Comparison of ENCODE assay signal across 11 cellular contexts in genomic region chr1:76494807-76495206, GRCh38.
A peak's percentile ranks its signal among the peaks of the same experiment; 100 is the strongest.
DNase-seq lines count a peak whose midpoint lies in the region; ATAC-seq and TF ChIP-seq lines count a peak whose summit lies in the region.
"Had no signal": no experiment of that assay in that cellular context is flagged by ENCODE, and none has a peak within 500 bp of the region (broad histone marks: within the 10 kb centered on the region; RNA-seq: fewer than 3 reads in every experiment).

No MANE protein-coding gene starts in this region.

- no peaks in the 10 kb centered on the region for H3K4me1 ChIP-seq in esophagus muscularis mucosa
- H3K4me1 ChIP-seq in CD4-positive, alpha-beta memory T cell (ENCODE audit: insufficient read depth, low read length), result no peaks in the 10 kb centered on the region

- no peaks in the 10 kb centered on the region for H3K9me3 Mint-ChIP-seq in activated T-helper 17 cell treated with anti-CD3 and anti-CD28 coated beads, Interleukin-2, amount 50 U/mL, for 72 hours
- peaks cover 0 to 1% (median 0%) of the 10 kb centered on the region in 8 donors for H3K9me3 Mint-ChIP-seq in CD4-positive, alpha-beta memory T cell

- TF ChIP-seq CTCF in GM10248 (IDR thresholded peaks at IDR 0.05; ENCODE audit: control extremely low read depth, extremely low read depth, low read depth, missing control alignments) (no peak), esophagus muscularis mucosa (IDR thresholded peaks at IDR 0.05) (no peak)

- no peak for TF ChIP-seq EP300 in esophagus muscularis mucosa (IDR thresholded peaks at IDR 0.05)

- POLR2A ChIA-PET in GM10248 (lab: Yijun Ruan, JAX), result no interaction called here
- POLR2A ChIA-PET in CD4-positive, alpha-beta memory T cell (lab: Charles Lee; ENCODE audit: partially characterized antibody), result no interaction called here

- H3K4me1 Mint-ChIP-seq in activated T-helper 17 cell treated with anti-CD3 and anti-CD28 coated beads, Interleukin-2, amount 50 U/mL, for 72 hours, result no peaks in the 10 kb centered on the region
- H3K4me1 Mint-ChIP-seq in CD4-positive, alpha-beta memory T cell, result peaks cover 0 to 5% (median 0%) of the 10 kb centered on the region in 4 donors

- H3K4me3 ChIP-seq in esophagus muscularis mucosa, result no peak overlapping the region
- no peak overlapping the region for H3K4me3 ChIP-seq in CD4-positive, alpha-beta memory T cell (ENCODE audit: low read length in 2 of 2)

- CTCF ChIA-PET in GM10248 (lab: Yijun Ruan, JAX), result interaction anchor here (1.0 kb wide), 1 partner anchor 15 kb away, joined by 3 read pairs; no protein-coding TSS in a partner anchor
- CTCF ChIA-PET in CD4-positive, alpha-beta memory T cell (lab: Charles Lee; ENCODE audit: partially characterized antibody), result no interaction called here

- no peak overlapping the region for H3K27ac ChIP-seq in esophagus muscularis mucosa (replicated peaks in 1 of 4)
- H3K27ac ChIP-seq in CD4-positive, alpha-beta memory T cell (ENCODE audit: low read depth, low read length), result no peak overlapping the region

- TF ChIP-seq POLR2A in esophagus muscularis mucosa (IDR thresholded peaks at IDR 0.05; ENCODE audit: low read depth), result no peak

- H3K27me3 Mint-ChIP-seq in activated T-helper 17 cell treated with anti-CD3 and anti-CD28 coated beads, Interleukin-2, amount 50 U/mL, for 72 hours, result no peaks in the 10 kb centered on the region
- no peaks in the 10 kb centered on the region for H3K27me3 Mint-ChIP-seq in CD4-positive, alpha-beta memory T cell

- DNase-seq in GM10248 (ENCODE audit: extremely low spot score), result peak; percentile 6
- DNase-seq in head of caudate nucleus, result no peak
- DNase-seq in esophagus muscularis mucosa (ENCODE audit: extremely low spot score), result no peak
- no peak for DNase-seq in CD4-positive, alpha-beta memory T cell
- DNase-seq in NCI-H1436 treated with DMSO at 0.1 percent for 48 hours (lab: John Stamatoyannopoulos, UW), result no peak
- DNase-seq: activated CD8-positive, alpha-beta memory T cell treated with anti-CD3 and anti-CD28 coated beads for 24 hours; Calu3; NCI-H774 had no signal

- ATAC-seq in GM19025 (IDR thresholded peaks at IDR 0.05; ENCODE audit: low read depth, unreplicated experiment) (peak; percentile 89), HG02943 (IDR thresholded peaks at IDR 0.05; ENCODE audit: low read depth, unreplicated experiment) (peak; percentile 71)
- ATAC-seq in activated T-helper 17 cell treated with anti-CD3 and anti-CD28 coated beads, Interleukin-2, amount 50 U/mL, for 72 hours (replicated peaks), result peak; percentile 92

- H3K27ac Mint-ChIP-seq in activated T-helper 17 cell treated with anti-CD3 and anti-CD28 coated beads, Interleukin-2, amount 50 U/mL, for 72 hours, result no peak overlapping the region
- H3K27ac Mint-ChIP-seq in CD4-positive, alpha-beta memory T cell, result no peak overlapping the region

- H3K36me3 Mint-ChIP-seq in activated T-helper 17 cell treated with anti-CD3 and anti-CD28 coated beads, Interleukin-2, amount 50 U/mL, for 72 hours (ENCODE audit: low read depth), result no peaks in the 10 kb centered on the region
- no peaks in the 10 kb centered on the region for H3K36me3 Mint-ChIP-seq in CD4-positive, alpha-beta memory T cell

- H3K9me3 ChIP-seq in esophagus muscularis mucosa, result no peaks in the 10 kb centered on the region
- no peaks in the 10 kb centered on the region for H3K9me3 ChIP-seq in CD4-positive, alpha-beta memory T cell (ENCODE audit: control insufficient read depth in 1 of 2, low read length in 2 of 2)

- no peaks in the 10 kb centered on the region for H3K27me3 ChIP-seq in esophagus muscularis mucosa
- H3K27me3 ChIP-seq in CD4-positive, alpha-beta memory T cell (ENCODE audit: insufficient read depth, low read length), result no peaks in the 10 kb centered on the region

- intact Hi-C loops in head of caudate nucleus (cut with DNase I) (no loop called here), esophagus muscularis mucosa (cut with DNase I) (no loop called here)
- intact Hi-C loops in CD4-positive, alpha-beta memory T cell (cut with micrococcal nuclease), result no loop called here

- no peaks in the 10 kb centered on the region for H3K36me3 ChIP-seq in esophagus muscularis mucosa
- H3K36me3 ChIP-seq in CD4-positive, alpha-beta memory T cell (ENCODE audit: insufficient read depth, low read length), result no peaks in the 10 kb centered on the region

- H3K4me3 Mint-ChIP-seq in activated T-helper 17 cell treated with anti-CD3 and anti-CD28 coated beads, Interleukin-2, amount 50 U/mL, for 72 hours, result no peak overlapping the region
- no peak overlapping the region for H3K4me3 Mint-ChIP-seq in CD4-positive, alpha-beta memory T cell
